1 cellular context compared by ENCODE assay signal in genomic region chr3:4980229-4981159, GRCh38.
TF ChIP-seq lines count a peak whose summit lies in the region.

No MANE protein-coding gene starts in this region.

TF ChIP-seq in HepG2, 621 proteins besides CTCF, POLR2A, EP300 and RAD21 (continued from another document and continues in another):
- TF ChIP-seq ZBTB37 (CRISPR knock-in tag; IDR thresholded peaks at IDR 0.05) (no peak), ZNF720 (CRISPR knock-in tag; IDR thresholded peaks at IDR 0.05) (no peak), ZNF180 (CRISPR knock-in tag; IDR thresholded peaks at IDR 0.05; ENCODE audit: borderline replicate concordance, low read depth) (no peak), SRF (IDR thresholded peaks at IDR 0.05; ENCODE audit: low read depth, low read length) (no peak), RBM22 (optimal IDR thresholded peaks at IDR 0.05; ENCODE audit: low read length) (no peak), ZNF20 (CRISPR knock-in tag; IDR thresholded peaks at IDR 0.05) (no peak), HDAC1 (CRISPR knock-in tag; IDR thresholded peaks at IDR 0.05) (peak; percentile 84), SKI (IDR thresholded peaks at IDR 0.05; ENCODE audit: partially characterized antibody) (peak; percentile 83), ZNF530 (CRISPR knock-in tag; IDR thresholded peaks at IDR 0.05; ENCODE audit: low read depth) (no peak), ZFX (CRISPR knock-in tag; IDR thresholded peaks at IDR 0.05; ENCODE audit: low read depth) (0 out of 2 replicates have a peak, but pooled peaks have one; percentile 17), ZNF781 (CRISPR knock-in tag; IDR thresholded peaks at IDR 0.05; ENCODE audit: borderline replicate concordance, not compliant biosample characterization) (no peak), NR2F1 (CRISPR knock-in tag; IDR thresholded peaks at IDR 0.05) (peak; percentile 35 to 71; a peak in 3 of 4 replicates), NAIF1 (CRISPR knock-in tag; IDR thresholded peaks at IDR 0.05; ENCODE audit: borderline replicate concordance) (no peak), RBFOX2 (IDR thresholded peaks at IDR 0.05; ENCODE audit: low read depth, low read length) (peak; percentile 35), WIZ (CRISPR knock-in tag; IDR thresholded peaks at IDR 0.05) (no peak), FOSL1 (CRISPR knock-in tag; IDR thresholded peaks at IDR 0.05; ENCODE audit: borderline replicate concordance) (no peak), SPEN (CRISPR knock-in tag; IDR thresholded peaks at IDR 0.05; ENCODE audit: low read depth) (no peak), PAXIP1 (CRISPR knock-in tag; conservative IDR thresholded peaks at IDR 0.05) (peak; percentile 36; the same call in 1 of the 2 replicates), NR0B2 (CRISPR knock-in tag; IDR thresholded peaks at IDR 0.05) (no peak), LCORL (IDR thresholded peaks at IDR 0.05) (no peak), LCORL (CRISPR knock-in tag; IDR thresholded peaks at IDR 0.05) (no peak), DNMT1 (CRISPR knock-in tag; IDR thresholded peaks at IDR 0.05) (no peak), ZNF432 (CRISPR knock-in tag; IDR thresholded peaks at IDR 0.05; ENCODE audit: borderline replicate concordance) (no peak), ZNF296 (CRISPR knock-in tag; conservative IDR thresholded peaks at IDR 0.05) (0 out of 2 replicates have a peak, but pooled peaks have one; percentile 56), HMG20B (CRISPR knock-in tag; conservative IDR thresholded peaks at IDR 0.05) (0 out of 2 replicates have a peak, but pooled peaks have one; percentile 20), HOXA5 (CRISPR knock-in tag; IDR thresholded peaks at IDR 0.05) (peak; percentile 55; the same call in 1 of the 2 replicates), ZNF234 (CRISPR knock-in tag; conservative IDR thresholded peaks at IDR 0.05) (no peak), NFRKB (IDR thresholded peaks at IDR 0.05) (no peak), ZBTB1 (CRISPR knock-in tag; IDR thresholded peaks at IDR 0.05; ENCODE audit: borderline replicate concordance) (no peak), CREM (IDR thresholded peaks at IDR 0.05) (no peak; the same call in 1 of the 2 replicates), CREM (CRISPR knock-in tag; IDR thresholded peaks at IDR 0.05) (no peak), JARID2 (CRISPR knock-in tag; IDR thresholded peaks at IDR 0.05; ENCODE audit: insufficient replicate concordance) (no peak), FOXA3 (CRISPR knock-in tag; IDR thresholded peaks at IDR 0.05) (peak; percentile 52), DRAP1 (CRISPR knock-in tag; IDR thresholded peaks at IDR 0.05) (no peak), PHF8 (CRISPR knock-in tag; IDR thresholded peaks at IDR 0.05) (no peak), ZNF260 (CRISPR knock-in tag; IDR thresholded peaks at IDR 0.05; ENCODE audit: borderline replicate concordance, low read depth) (no peak), SETDB1 (CRISPR knock-in tag; IDR thresholded peaks at IDR 0.05; ENCODE audit: borderline replicate concordance) (no peak), ZNF549 (CRISPR knock-in tag; IDR thresholded peaks at IDR 0.05) (no peak), ZNF564 (CRISPR knock-in tag; IDR thresholded peaks at IDR 0.05) (no peak), MED13 (CRISPR knock-in tag; IDR thresholded peaks at IDR 0.05) (no peak), CBFB (CRISPR knock-in tag; IDR thresholded peaks at IDR 0.05) (peak; percentile 57; the same call in 1 of the 2 replicates), TGIF2 (CRISPR knock-in tag; IDR thresholded peaks at IDR 0.05) (peak; percentile 76), RARG (CRISPR knock-in tag; IDR thresholded peaks at IDR 0.05; ENCODE audit: low read depth) (no peak), ZNF883 (CRISPR knock-in tag; IDR thresholded peaks at IDR 0.05; ENCODE audit: not compliant biosample characterization) (no peak), KMT2A (CRISPR knock-in tag; IDR thresholded peaks at IDR 0.05) (peak; percentile 72; the same call in 1 of the 2 replicates), CHCHD3 (CRISPR knock-in tag; IDR thresholded peaks at IDR 0.05) (no peak), SMARCC2 (IDR thresholded peaks at IDR 0.05) (no peak), ZSCAN5A (CRISPR knock-in tag; IDR thresholded peaks at IDR 0.05; ENCODE audit: borderline replicate concordance) (no peak), MAFF (IDR thresholded peaks at IDR 0.05; ENCODE audit: low read depth, low read length) (peak; percentile 45), ZNF782 (CRISPR knock-in tag; IDR thresholded peaks at IDR 0.05; ENCODE audit: borderline replicate concordance) (no peak), ZNF24 (IDR thresholded peaks at IDR 0.05) (no peak), FOXP4 (CRISPR knock-in tag; IDR thresholded peaks at IDR 0.05) (no peak; the same call in 1 of the 2 replicates), MATR3 (CRISPR knock-in tag; IDR thresholded peaks at IDR 0.05) (no peak), ZNF431 (CRISPR knock-in tag; IDR thresholded peaks at IDR 0.05; ENCODE audit: borderline replicate concordance, low read depth) (peak; percentile 70; the same call in 1 of the 2 replicates), PITX1 (CRISPR knock-in tag; IDR thresholded peaks at IDR 0.05) (0 out of 2 replicates have a peak, but pooled peaks have one; percentile 44), NRL (CRISPR knock-in tag; IDR thresholded peaks at IDR 0.05; ENCODE audit: borderline replicate concordance) (no peak), PHF21A (CRISPR knock-in tag; IDR thresholded peaks at IDR 0.05) (peak; percentile 72; the same call in 1 of the 2 replicates)
- TF ChIP-seq, protein P1, sequence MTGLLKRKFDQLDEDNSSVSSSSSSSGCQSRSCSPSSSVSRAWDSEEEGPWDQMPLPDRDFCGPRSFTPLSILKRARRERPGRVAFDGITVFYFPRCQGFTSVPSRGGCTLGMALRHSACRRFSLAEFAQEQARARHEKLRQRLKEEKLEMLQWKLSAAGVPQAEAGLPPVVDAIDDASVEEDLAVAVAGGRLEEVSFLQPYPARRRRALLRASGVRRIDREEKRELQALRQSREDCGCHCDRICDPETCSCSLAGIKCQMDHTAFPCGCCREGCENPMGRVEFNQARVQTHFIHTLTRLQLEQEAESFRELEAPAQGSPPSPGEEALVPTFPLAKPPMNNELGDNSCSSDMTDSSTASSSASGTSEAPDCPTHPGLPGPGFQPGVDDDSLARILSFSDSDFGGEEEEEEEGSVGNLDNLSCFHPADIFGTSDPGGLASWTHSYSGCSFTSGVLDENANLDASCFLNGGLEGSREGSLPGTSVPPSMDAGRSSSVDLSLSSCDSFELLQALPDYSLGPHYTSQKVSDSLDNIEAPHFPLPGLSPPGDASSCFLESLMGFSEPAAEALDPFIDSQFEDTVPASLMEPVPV (CRISPR knock-in tag; IDR thresholded peaks at IDR 0.05) = 0 out of 2 replicates have a peak, but pooled peaks have one; percentile 1
- TF ChIP-seq, protein P2, sequence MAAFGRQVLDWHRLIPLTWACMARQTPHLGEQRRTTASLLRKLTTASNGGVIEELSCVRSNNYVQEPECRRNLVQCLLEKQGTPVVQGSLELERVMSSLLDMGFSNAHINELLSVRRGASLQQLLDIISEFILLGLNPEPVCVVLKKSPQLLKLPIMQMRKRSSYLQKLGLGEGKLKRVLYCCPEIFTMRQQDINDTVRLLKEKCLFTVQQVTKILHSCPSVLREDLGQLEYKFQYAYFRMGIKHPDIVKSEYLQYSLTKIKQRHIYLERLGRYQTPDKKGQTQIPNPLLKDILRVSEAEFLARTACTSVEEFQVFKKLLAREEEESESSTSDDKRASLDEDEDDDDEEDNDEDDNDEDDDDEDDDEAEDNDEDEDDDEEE (CRISPR knock-in tag; IDR thresholded peaks at IDR 0.05) = no peak
- TF ChIP-seq, protein P3, sequence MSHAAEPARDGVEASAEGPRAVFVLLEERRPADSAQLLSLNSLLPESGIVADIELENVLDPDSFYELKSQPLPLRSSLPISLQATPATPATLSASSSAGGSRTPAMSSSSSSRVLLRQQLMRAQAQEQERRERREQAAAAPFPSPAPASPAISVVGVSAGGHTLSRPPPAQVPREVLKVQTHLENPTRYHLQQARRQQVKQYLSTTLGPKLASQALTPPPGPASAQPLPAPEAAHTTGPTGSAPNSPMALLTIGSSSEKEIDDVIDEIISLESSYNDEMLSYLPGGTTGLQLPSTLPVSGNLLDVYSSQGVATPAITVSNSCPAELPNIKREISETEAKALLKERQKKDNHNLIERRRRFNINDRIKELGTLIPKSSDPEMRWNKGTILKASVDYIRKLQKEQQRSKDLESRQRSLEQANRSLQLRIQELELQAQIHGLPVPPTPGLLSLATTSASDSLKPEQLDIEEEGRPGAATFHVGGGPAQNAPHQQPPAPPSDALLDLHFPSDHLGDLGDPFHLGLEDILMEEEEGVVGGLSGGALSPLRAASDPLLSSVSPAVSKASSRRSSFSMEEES (CRISPR knock-in tag; IDR thresholded peaks at IDR 0.05) = no peak; the same call in 1 of the 2 replicates
- TF ChIP-seq, protein P4, sequence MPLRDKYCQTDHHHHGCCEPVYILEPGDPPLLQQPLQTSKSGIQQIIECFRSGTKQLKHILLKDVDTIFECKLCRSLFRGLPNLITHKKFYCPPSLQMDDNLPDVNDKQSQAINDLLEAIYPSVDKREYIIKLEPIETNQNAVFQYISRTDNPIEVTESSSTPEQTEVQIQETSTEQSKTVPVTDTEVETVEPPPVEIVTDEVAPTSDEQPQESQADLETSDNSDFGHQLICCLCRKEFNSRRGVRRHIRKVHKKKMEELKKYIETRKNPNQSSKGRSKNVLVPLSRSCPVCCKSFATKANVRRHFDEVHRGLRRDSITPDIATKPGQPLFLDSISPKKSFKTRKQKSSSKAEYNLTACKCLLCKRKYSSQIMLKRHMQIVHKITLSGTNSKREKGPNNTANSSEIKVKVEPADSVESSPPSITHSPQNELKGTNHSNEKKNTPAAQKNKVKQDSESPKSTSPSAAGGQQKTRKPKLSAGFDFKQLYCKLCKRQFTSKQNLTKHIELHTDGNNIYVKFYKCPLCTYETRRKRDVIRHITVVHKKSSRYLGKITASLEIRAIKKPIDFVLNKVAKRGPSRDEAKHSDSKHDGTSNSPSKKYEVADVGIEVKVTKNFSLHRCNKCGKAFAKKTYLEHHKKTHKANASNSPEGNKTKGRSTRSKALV (CRISPR knock-in tag; IDR thresholded peaks at IDR 0.05) = no peak
